In genomic region chr20:52410182-52410647, GRCh38 we compare ENCODE assay signal across 8 cellular contexts.
A peak's percentile ranks its signal among the peaks of the same experiment; 100 is the strongest.
DNase-seq lines count a peak whose midpoint lies in the region; ATAC-seq, FAIRE-seq and TF ChIP-seq lines count a peak whose summit lies in the region.

No MANE protein-coding gene starts in this region.

- intact Hi-C loops in kidney (cut with DNase I), result no loop called here

- DNase-seq in LHCN-M2 (ENCODE audit: low read depth), result peak; percentile 40
- DNase-seq in activated CD8-positive, alpha-beta memory T cell treated with anti-CD3 and anti-CD28 coated beads for 24 hours, result peak; percentile 63
- peak; percentile 8 to 26 for DNase-seq in stimulated activated CD8-positive, alpha-beta memory T cell treated with anti-CD3 and anti-CD28 coated beads, Interleukin-15, amount 100 ng/mL, for 4 hours (ENCODE audit: low read depth in 2 of 2)
- DNase-seq in kidney, result no peak

- TF ChIP-seq CTCF in gastroesophageal sphincter (IDR thresholded peaks at IDR 0.05), result no peak
- no peak for TF ChIP-seq CTCF in kidney (IDR thresholded peaks at IDR 0.05; ENCODE audit: borderline replicate concordance, extremely low read depth, insufficient read depth)

- H3K9ac ChIP-seq in kidney (ENCODE audit: low read length in 2 of 2), result no peak overlapping the region

- WGBS in gastroesophageal sphincter (ENCODE audit: low coverage in 1 of 2), 2 donors, result 13 to 30% methylated on average over 4 to 11 of the region's 11 CpGs

- H3K36me3 ChIP-seq in gastroesophageal sphincter, result no peaks in the 10 kb centered on the region
- no peaks in the 10 kb centered on the region for H3K36me3 ChIP-seq in kidney (ENCODE audit: control insufficient read depth in 1 of 2, insufficient read depth in 2 of 2, low read length in 2 of 2)

- no peak overlapping the region for H3K27ac ChIP-seq in gastroesophageal sphincter
- no peak overlapping the region for H3K27ac ChIP-seq in kidney (ENCODE audit: low read depth in 2 of 2, low read length in 2 of 2)

- no peak for TF ChIP-seq POLR2A in gastroesophageal sphincter (IDR thresholded peaks at IDR 0.05)

- ATAC-seq in gastroesophageal sphincter, result peak; percentile 84
- ATAC-seq in HG03095 (IDR thresholded peaks at IDR 0.05; ENCODE audit: unreplicated experiment), result no peak
- no peak for ATAC-seq in GM19455 (IDR thresholded peaks at IDR 0.05; ENCODE audit: unreplicated experiment)
- no peak for ATAC-seq in GM19463 (IDR thresholded peaks at IDR 0.05; ENCODE audit: unreplicated experiment)

- H3K9me3 ChIP-seq in gastroesophageal sphincter (peaks cover 0 to 9% (median 0%) of the 10 kb centered on the region in 3 donors), kidney (ENCODE audit: control insufficient read depth in 1 of 2, low read length in 2 of 2) (no peaks in the 10 kb centered on the region)

- no peak overlapping the region for H3K4me3 ChIP-seq in gastroesophageal sphincter
- no peak overlapping the region for H3K4me3 ChIP-seq in kidney (ENCODE audit: low read length in 2 of 2)

- TF ChIP-seq EP300 in gastroesophageal sphincter (IDR thresholded peaks at IDR 0.05), result no peak

- H3K4me1 ChIP-seq in gastroesophageal sphincter, result peaks cover 0 to 8% (median 0%) of the 10 kb centered on the region in 3 donors
- H3K4me1 ChIP-seq in kidney (ENCODE audit: control insufficient read depth in 1 of 2, insufficient read depth in 1 of 2, low read depth in 1 of 2, low read length in 2 of 2), result no peaks in the 10 kb centered on the region

- FAIRE-seq in kidney (lab: Jason Lieb, UNC), result no peak

- no peaks in the 10 kb centered on the region for H3K27me3 ChIP-seq in gastroesophageal sphincter
